ENCODE assay signal across 16 cellular contexts in genomic region chr5:107147584-107147983, GRCh38.
DNase-seq lines count a peak whose midpoint lies in the region; ATAC-seq, FAIRE-seq and TF ChIP-seq lines count a peak whose summit lies in the region.
"Had no signal": no experiment of that assay in that cellular context is flagged by ENCODE, and none has a peak within 500 bp of the region (broad histone marks: within the 10 kb centered on the region; RNA-seq: fewer than 3 reads in every experiment).

No MANE protein-coding gene starts in this region.

- H2AK5ac ChIP-seq in H1 (ENCODE audit: low read depth, low read length) = no peak overlapping the region

- H3K4me1 ChIP-seq in H1 (replicated peaks in 1 of 4; ENCODE audit: control insufficient read depth in 3 of 4, insufficient read depth in 4 of 4, low read length in 3 of 4) (no peaks in the 10 kb centered on the region), ascending aorta (peaks cover 0 to 2% of the 10 kb centered on the region in 2 donors)
- H3K4me1 ChIP-seq: Peyer's patch had no signal

- H4K8ac ChIP-seq in H1 (ENCODE audit: extremely low read depth, insufficient read depth, low read length) = no peak overlapping the region

- H2BK120ac ChIP-seq in H1 (replicated peaks; ENCODE audit: low read depth, low read length) = no peak overlapping the region

- no peak for TF ChIP-seq EP300 in H1 (IDR thresholded peaks at IDR 0.05; ENCODE audit: borderline replicate concordance in 1 of 2, low read depth in 2 of 2, low read length in 2 of 2)

- CTCF ChIA-PET in H1 (lab: Charles Lee; ENCODE audit: partially characterized antibody) = no interaction called here

- TF ChIP-seq RAD21 in H1 (IDR thresholded peaks at IDR 0.05 in 1 of 2, conservative IDR thresholded peaks at IDR 0.05 in 1 of 2; ENCODE audit: low read depth in 2 of 2, low read length in 2 of 2) = no peak

- H3K79me2 ChIP-seq in H1 (ENCODE audit: control insufficient read depth in 1 of 2, insufficient read depth in 2 of 2, low read length in 2 of 2) = no peaks in the 10 kb centered on the region

- no peak overlapping the region for H3K4me2 ChIP-seq in H1 (ENCODE audit: insufficient read depth in 1 of 2, low read depth in 2 of 2, low read length in 2 of 2)

- no peak overlapping the region for H3K56ac ChIP-seq in H1 (replicated peaks; ENCODE audit: insufficient read length, low read depth, low read length)

- no peak overlapping the region for H3K4ac ChIP-seq in H1 (replicated peaks; ENCODE audit: insufficient read length, low read depth, low read length)

- no peaks in the 10 kb centered on the region for H3K27me3 ChIP-seq in H1 (replicated peaks in 1 of 4; ENCODE audit: control insufficient read depth in 3 of 4, extremely low read depth in 1 of 4, insufficient read depth in 3 of 4, low read length in 3 of 4)
- no peaks in the 10 kb centered on the region for H3K27me3 ChIP-seq in ascending aorta
- H3K27me3 ChIP-seq: Peyer's patch had no signal

- peaks cover 2% of the 10 kb centered on the region for H3K9me3 Mint-ChIP-seq in osteocyte (ENCODE audit: unreplicated experiment)

- TF ChIP-seq CTCF in H1 (IDR thresholded peaks at IDR 0.05; ENCODE audit: control extremely low read depth in 1 of 3, insufficient read depth in 1 of 3, low read depth in 1 of 3, low read length in 3 of 3) (no peak), osteocyte (IDR thresholded peaks at IDR 0.05) (no peak), ascending aorta (IDR thresholded peaks at IDR 0.05) (no peak)

- H3K36me3 ChIP-seq in H1 (ENCODE audit: control insufficient read depth in 2 of 4, insufficient read depth in 4 of 4, low read length in 3 of 4) = no peaks in the 10 kb centered on the region
- H3K36me3 ChIP-seq in ascending aorta = no peaks in the 10 kb centered on the region
- H3K36me3 ChIP-seq: Peyer's patch had no signal

- H4K5ac ChIP-seq in H1 (ENCODE audit: insufficient read length, low read depth, low read length) = no peak overlapping the region

- H2AFZ ChIP-seq in H1 (ENCODE audit: low read length) = 0 out of 2 replicates have a peak overlapping the region, but pooled peaks have one; percentile 16

- FAIRE-seq in H1 (lab: Jason Lieb, UNC) = no peak
- no peak for FAIRE-seq in H54 (lab: Jason Lieb, UNC)

- TF ChIP-seq POLR2A in H1 (IDR thresholded peaks at IDR 0.05; ENCODE audit: control extremely low read depth in 1 of 2, low read depth in 2 of 2, low read length in 2 of 2) (no peak), H54 (IDR thresholded peaks at IDR 0.05; ENCODE audit: low read depth, low read length) (no peak)

- H3K4me3 ChIP-seq in H1 (ENCODE audit: extremely low read depth in 1 of 4, insufficient read depth in 2 of 4, low read depth in 3 of 4, low read length in 4 of 4) (no peak overlapping the region), ascending aorta (no peak overlapping the region)
- H3K4me3 ChIP-seq: Peyer's patch had no signal

- no peak overlapping the region for H3K14ac ChIP-seq in H1 (ENCODE audit: insufficient read length)

- H3K79me1 ChIP-seq in H1 (ENCODE audit: low read depth, low read length) = no peaks in the 10 kb centered on the region

- H3K18ac ChIP-seq in H1 (ENCODE audit: extremely low read depth, low read length) = no peak overlapping the region

- no peak overlapping the region for H2BK12ac ChIP-seq in H1 (ENCODE audit: low read depth, low read length)

- H3K4me1 Mint-ChIP-seq in osteocyte (ENCODE audit: unreplicated experiment) = peaks cover 11% of the 10 kb centered on the region
- H3K4me1 Mint-ChIP-seq: CD4-positive, CD25-positive, alpha-beta regulatory T cell; T-cell had no signal

- no peak overlapping the region for H3K23ac ChIP-seq in H1 (ENCODE audit: insufficient read length)

- no peak overlapping the region for H3K4me3 Mint-ChIP-seq in osteocyte (ENCODE audit: unreplicated experiment)
- H3K4me3 Mint-ChIP-seq: CD4-positive, CD25-positive, alpha-beta regulatory T cell; T-cell had no signal

- H2BK20ac ChIP-seq in H1 (ENCODE audit: low read length) = no peak overlapping the region

- H3K27ac ChIP-seq in H1 (ENCODE audit: low read depth, low read length) (no peak overlapping the region), ascending aorta (no peak overlapping the region)
- H3K27ac ChIP-seq: Peyer's patch had no signal

- H4K91ac ChIP-seq in H1 (replicated peaks; ENCODE audit: insufficient read length, low read length) = no peak overlapping the region

- H3K9me3 ChIP-seq in H1 (ENCODE audit: insufficient read depth in 2 of 2, low read depth in 1 of 2, low read length in 1 of 2) (no peaks in the 10 kb centered on the region), ascending aorta (no peaks in the 10 kb centered on the region)
- H3K9me3 ChIP-seq: Peyer's patch had no signal

- peak; percentile 33 for ATAC-seq in GM18909 (IDR thresholded peaks at IDR 0.05; ENCODE audit: poor library complexity, unreplicated experiment)
- ATAC-seq: Right ventricle myocardium inferior, T-cell had no signal

- no peak overlapping the region for H3K27ac Mint-ChIP-seq in osteocyte (ENCODE audit: unreplicated experiment)
- H3K27ac Mint-ChIP-seq: CD4-positive, CD25-positive, alpha-beta regulatory T cell; T-cell had no signal

- H3K36me3 Mint-ChIP-seq in osteocyte (ENCODE audit: unreplicated experiment) = no peaks in the 10 kb centered on the region
- H3K36me3 Mint-ChIP-seq: CD4-positive, CD25-positive, alpha-beta regulatory T cell; T-cell had no signal

- intact Hi-C loops in ascending aorta (cut with DNase I) = no loop called here

- H4K20me1 ChIP-seq in H1 (replicated peaks in 1 of 2; ENCODE audit: control insufficient read depth in 1 of 2, insufficient read depth in 2 of 2, low read length in 2 of 2) = no peaks in the 10 kb centered on the region

- 89% methylated on average over 1 of the region's 1 CpG; no CpG with 5 or more reads in 1 of the 2 experiments for WGBS in H1 (ENCODE audit: extremely low coverage in 1 of 2, insufficient coverage in 1 of 2, insufficient read length in 1 of 2, insufficient replicate concordance in 2 of 2, low coverage in 1 of 2, low lambda C conversion rate in 2 of 2, missing lambda C conversion rate in 1 of 2), 2 experiments

- no peaks in the 10 kb centered on the region for H3K23me2 ChIP-seq in H1 (ENCODE audit: low read depth, low read length)

- H2BK15ac ChIP-seq in H1 (ENCODE audit: low read length) = no peak overlapping the region

- H3K27me3 Mint-ChIP-seq in osteocyte (ENCODE audit: unreplicated experiment) = no peaks in the 10 kb centered on the region
- H3K27me3 Mint-ChIP-seq: CD4-positive, CD25-positive, alpha-beta regulatory T cell had no signal

- DNase-seq in NCI-H446 treated with DMSO at 0.1 percent for 48 hours (lab: John Stamatoyannopoulos, UW) = peak; percentile 75
- DNase-seq in H1 (ENCODE audit: low read depth in 1 of 2, low spot score in 2 of 2) = no peak
- no peak for DNase-seq in SW 1271 (lab: John Stamatoyannopoulos, UW)
- no peak for DNase-seq in osteocyte (ENCODE audit: extremely low spot score, unreplicated experiment)
- DNase-seq in ascending aorta (ENCODE audit: low spot score in 2 of 2) = no peak
- no peak for DNase-seq in H54 (ENCODE audit: insufficient read length, low spot score)
- DNase-seq: CD4-positive, CD25-positive, alpha-beta regulatory T cell; EL; GOT3; NCI-H1436; NCI-H2029; NCI-H524; Peyer's patch; T-cell had no signal

- POLR2A ChIA-PET in H1 (lab: Charles Lee; ENCODE audit: partially characterized antibody) = no interaction called here

- H2BK5ac ChIP-seq in H1 (ENCODE audit: low read depth, low read length) = no peak overlapping the region

- no peak overlapping the region for H3K9ac ChIP-seq in H1 (replicated peaks in 1 of 4; ENCODE audit: extremely low read depth in 1 of 4, low read depth in 3 of 4, low read length in 3 of 4)

TF ChIP-seq in H1, 55 proteins besides CTCF, POLR2A, EP300 and RAD21 (continues in another document):
- no peak for TF ChIP-seq CEBPB (IDR thresholded peaks at IDR 0.05; ENCODE audit: low read depth, low read length)
- no peak for TF ChIP-seq SAP30 (IDR thresholded peaks at IDR 0.05; ENCODE audit: insufficient read depth, insufficient replicate concordance, low read length)
- no peak for TF ChIP-seq SRF (IDR thresholded peaks at IDR 0.05; ENCODE audit: low read depth, low read length)
- no peak for TF ChIP-seq POLR2AphosphoS5 (IDR thresholded peaks at IDR 0.05; ENCODE audit: low read depth, low read length)
- TF ChIP-seq TEAD4 (IDR thresholded peaks at IDR 0.05; ENCODE audit: low read depth, low read length) = no peak
- TF ChIP-seq NANOG (IDR thresholded peaks at IDR 0.05; ENCODE audit: insufficient read depth, low read depth, low read length, poor library complexity, severe bottlenecking) = no peak
- TF ChIP-seq E2F6 (IDR thresholded peaks at IDR 0.05) = no peak
- TF ChIP-seq CTBP2 (IDR thresholded peaks at IDR 0.05; ENCODE audit: borderline replicate concordance, insufficient read depth, insufficient read length, low read length) = no peak
- TF ChIP-seq ASH2L (IDR thresholded peaks at IDR 0.05; ENCODE audit: low read length) = no peak
- TF ChIP-seq ATF2 (IDR thresholded peaks at IDR 0.05; ENCODE audit: low read length) = no peak
- TF ChIP-seq KDM1A (IDR thresholded peaks at IDR 0.05; ENCODE audit: borderline replicate concordance, low read length) = no peak
- no peak for TF ChIP-seq CREB1 (IDR thresholded peaks at IDR 0.05)
- TF ChIP-seq CHD2 (IDR thresholded peaks at IDR 0.05; ENCODE audit: low read length) = no peak
- no peak for TF ChIP-seq TAF1 (IDR thresholded peaks at IDR 0.05; ENCODE audit: low read depth, low read length)
- no peak for TF ChIP-seq BRCA1 (IDR thresholded peaks at IDR 0.05; ENCODE audit: low read depth, low read length)
- TF ChIP-seq JUN (IDR thresholded peaks at IDR 0.05; ENCODE audit: low read depth, low read length) = no peak
- no peak for TF ChIP-seq CBX5 (IDR thresholded peaks at IDR 0.05; ENCODE audit: low read depth, low read length)
- TF ChIP-seq HDAC6 (IDR thresholded peaks at IDR 0.05; ENCODE audit: low read depth, low read length) = no peak
